16 cellular contexts compared by ENCODE assay signal in genomic region chr21:44909719-44910118, GRCh38. TPM values are rescaled to one million over a fixed set of nuclear protein-coding genes. Genes with fewer than 3 reads are reported as not detected.
DNase-seq lines count a peak whose midpoint lies in the region; ATAC-seq and TF ChIP-seq lines count a peak whose summit lies in the region.
"Had no signal": no experiment of that assay in that cellular context is flagged by ENCODE, and none has a peak within 500 bp of the region (broad histone marks: within the 10 kb centered on the region; RNA-seq: fewer than 3 reads in every experiment).

No MANE protein-coding gene starts in this region.

- peak overlapping the region; percentile 73 for H3K4me3 Mint-ChIP-seq in CD4-positive, alpha-beta T cell
- no peak overlapping the region for H3K4me3 Mint-ChIP-seq in activated CD8-positive, alpha-beta T cell treated with anti-CD3 and anti-CD28 coated beads for 36 hours

- POLR2A ChIA-PET in A673 (lab: Charles Lee; ENCODE audit: low non-redundant PET), result no interaction called here
- POLR2A ChIA-PET in CD4-positive, alpha-beta T cell (lab: Charles Lee), result interaction anchor here (1.6 to 10.8 kb wide), 3 partner anchors 11 to 36 kb away, joined by 5 to 362 read pairs (median 14); partner anchors contain the start of genes ITGB2 and PTTG1IP
- POLR2A ChIA-PET in activated CD8-positive, alpha-beta T cell treated with anti-CD3 and anti-CD28 coated beads for 36 hours (lab: Charles Lee), result interaction anchor here (0.9 to 8.4 kb wide), 2 partner anchors 22 to 106 kb away, joined by 3 to 55 read pairs; no protein-coding TSS in a partner anchor

- H3K36me3 Mint-ChIP-seq in CD4-positive, alpha-beta T cell (ENCODE audit: low read depth), result peaks cover 51% of the 10 kb centered on the region
- H3K36me3 Mint-ChIP-seq in activated CD8-positive, alpha-beta T cell treated with anti-CD3 and anti-CD28 coated beads for 36 hours (ENCODE audit: low read depth), result peaks cover 45% of the 10 kb centered on the region

- intact Hi-C loops in A673 (cut with micrococcal nuclease; ENCODE audit: unreplicated experiment), result no loop called here
- intact Hi-C loops in CD4-positive, alpha-beta T cell (cut with DNase I, micrococcal nuclease), result loop anchor here (2.0 to 5.0 kb wide), 3 partner anchors 17 to 107 kb away; partner anchors contain the start of genes PTTG1IP (in 1 of the 2) and UBE2G2 (in 1 of the 2)
- intact Hi-C loops in activated CD8-positive, alpha-beta T cell treated with anti-CD3 and anti-CD28 coated beads for 36 hours (cut with micrococcal nuclease), result no loop called here

- H3K27ac ChIP-seq in A673 (ENCODE audit: low read depth, low read length, poor library complexity, severe bottlenecking) (peak overlapping the region; percentile 68), muscle layer of colon (ENCODE audit: low read depth, low read length) (peak overlapping the region; percentile 99)
- no peak overlapping the region for H3K27ac ChIP-seq in CD4-positive, alpha-beta T cell (ENCODE audit: low read depth, low read length)
- H3K27ac ChIP-seq: PC-9 had no signal

- H3K4me1 ChIP-seq in A673 (ENCODE audit: insufficient read depth, low read length, poor library complexity, severe bottlenecking) (peaks cover 35% of the 10 kb centered on the region), muscle layer of colon (ENCODE audit: insufficient read depth, low read length) (peaks cover 51% of the 10 kb centered on the region)

- H3K27me3 ChIP-seq in A673 (replicated peaks; ENCODE audit: insufficient read depth, low read depth, low read length, poor library complexity) (no peaks in the 10 kb centered on the region), muscle layer of colon (ENCODE audit: control insufficient read depth in 1 of 2, insufficient read depth in 2 of 2, low read length in 2 of 2) (no peaks in the 10 kb centered on the region)
- no peaks in the 10 kb centered on the region for H3K27me3 ChIP-seq in CD4-positive, alpha-beta T cell (ENCODE audit: control insufficient read depth, insufficient read depth, low read length)

- CTCF ChIA-PET in A673 (lab: Charles Lee), result no interaction called here
- CTCF ChIA-PET in CD4-positive, alpha-beta T cell (lab: Charles Lee), result interaction anchor here (1.8 kb wide), 1 partner anchor 108 kb away, joined by 4 read pairs; the partner anchor contains the start of gene UBE2G2
- CTCF ChIA-PET in activated CD8-positive, alpha-beta T cell treated with anti-CD3 and anti-CD28 coated beads for 36 hours (lab: Charles Lee), result interaction anchor here (0.7 to 1.3 kb wide), 3 partner anchors 10 to 22 kb away, joined by 3 to 4 read pairs (median 3); no protein-coding TSS in a partner anchor

- DNase-seq in A673 (ENCODE audit: low spot score), result no peak
- DNase-seq in CD4-positive, alpha-beta T cell, result no peak
- DNase-seq in activated CD8-positive, alpha-beta T cell treated with anti-CD3 and anti-CD28 coated beads for 36 hours, result no peak
- no peak for DNase-seq in NCI-H82 (lab: John Stamatoyannopoulos, UW)
- no peak for DNase-seq in NCI-H345 treated with DMSO at 0.1 percent for 48 hours (lab: John Stamatoyannopoulos, UW; ENCODE audit: unreplicated experiment)
- DNase-seq: activated CD4-positive, CD25-positive, alpha-beta regulatory T cell treated with anti-CD3 and anti-CD28 coated beads, Interleukin-2, amount 50 U/mL, for 72 hours; anterior cingulate cortex; central memory CD4-positive, alpha-beta T cell; effector CD8-positive, alpha-beta T cell; NCI-H748 treated with DMSO at 0.1 percent for 48 hours; occipital lobe; PC-9; retina; T-helper 9 cell had no signal

- peaks cover 60% of the 10 kb centered on the region for H3K4me1 Mint-ChIP-seq in CD4-positive, alpha-beta T cell (ENCODE audit: low read depth)
- H3K4me1 Mint-ChIP-seq in activated CD8-positive, alpha-beta T cell treated with anti-CD3 and anti-CD28 coated beads for 36 hours (ENCODE audit: low read depth), result peaks cover 65% of the 10 kb centered on the region

- no peaks in the 10 kb centered on the region for H3K9me3 Mint-ChIP-seq in CD4-positive, alpha-beta T cell
- no peaks in the 10 kb centered on the region for H3K9me3 Mint-ChIP-seq in activated CD8-positive, alpha-beta T cell treated with anti-CD3 and anti-CD28 coated beads for 36 hours

- H3K9ac ChIP-seq in muscle layer of colon (ENCODE audit: low read length), result peak overlapping the region; percentile 68

- H3K27me3 Mint-ChIP-seq in CD4-positive, alpha-beta T cell, result no peaks in the 10 kb centered on the region
- no peaks in the 10 kb centered on the region for H3K27me3 Mint-ChIP-seq in activated CD8-positive, alpha-beta T cell treated with anti-CD3 and anti-CD28 coated beads for 36 hours

- H3K36me3 ChIP-seq in A673 (ENCODE audit: insufficient read depth, low read length, poor library complexity, severe bottlenecking) (no peaks in the 10 kb centered on the region), muscle layer of colon (ENCODE audit: insufficient read depth, low read length) (no peaks in the 10 kb centered on the region)

- H3K9me3 ChIP-seq in A673 (ENCODE audit: low read depth, low read length, poor library complexity, severe bottlenecking) (no peaks in the 10 kb centered on the region), muscle layer of colon (ENCODE audit: low read length) (no peaks in the 10 kb centered on the region)
- H3K9me3 ChIP-seq in CD4-positive, alpha-beta T cell (ENCODE audit: control insufficient read depth, low read length), result no peaks in the 10 kb centered on the region

- TF ChIP-seq CTCF in A673 (conservative IDR thresholded peaks at IDR 0.05; ENCODE audit: low read depth, low read length), result no peak
- no peak for TF ChIP-seq CTCF in CD4-positive, alpha-beta T cell (IDR thresholded peaks at IDR 0.05)
- no peak for TF ChIP-seq CTCF in activated CD8-positive, alpha-beta T cell treated with anti-CD3 and anti-CD28 coated beads for 36 hours (IDR thresholded peaks at IDR 0.05)

- BruUV-seq in A673 (replicated peaks; lab: Mats Ljungman, UMichigan), result no TSS peak

- peak overlapping the region; percentile 88 for H3K27ac Mint-ChIP-seq in CD4-positive, alpha-beta T cell
- peak overlapping the region; percentile 34 for H3K27ac Mint-ChIP-seq in activated CD8-positive, alpha-beta T cell treated with anti-CD3 and anti-CD28 coated beads for 36 hours

- H3K4me3 ChIP-seq in A673 (ENCODE audit: low read depth, low read length, poor library complexity, severe bottlenecking), result no peak overlapping the region
- peak overlapping the region in 1 of 2 donors; percentile 50 for H3K4me3 ChIP-seq in muscle layer of colon (ENCODE audit: low read depth in 1 of 2, low read length in 2 of 2)
- H3K4me3 ChIP-seq: PC-9 had no signal

- ATAC-seq in CD4-positive, alpha-beta T cell (ENCODE audit: poor library complexity), result no peak
- no peak for ATAC-seq in activated CD8-positive, alpha-beta T cell treated with anti-CD3 and anti-CD28 coated beads for 36 hours
- no peak for ATAC-seq in HG03039 (IDR thresholded peaks at IDR 0.05; ENCODE audit: unreplicated experiment)

RNA-seq across cellular contexts. Expression of gene ITGB2, which starts 11.0 kb away (rescaled TPM):
- total RNA-seq in A673 (2021), result 5.0 and 7.4 TPM in 2 replicates
- total RNA-seq in CD4-positive, alpha-beta T cell, result 100 to 1,000 TPM; 283 to 284 TPM
- 100 to 1,000 TPM; 340 to 343 TPM for total RNA-seq in activated CD8-positive, alpha-beta T cell treated with anti-CD3 and anti-CD28 coated beads for 36 hours

RNA-seq across cellular contexts. Expression of gene SLX9, which starts 30.1 kb away (rescaled TPM):
- total RNA-seq in A673 (2021), result 114 and 115 TPM in 2 replicates
- total RNA-seq in CD4-positive, alpha-beta T cell, result 1 to 10 TPM; 7.7 to 9.1 TPM
- 10 to 100 TPM; 76.0 to 76.5 TPM for total RNA-seq in activated CD8-positive, alpha-beta T cell treated with anti-CD3 and anti-CD28 coated beads for 36 hours

RNA-seq across cellular contexts. Expression of gene PTTG1IP, which starts 36.2 kb away (rescaled TPM):
- total RNA-seq in A673 (2021), result 216 and 217 TPM in 2 replicates
- 10 to 100 TPM; 99.0 to 99.5 TPM for total RNA-seq in CD4-positive, alpha-beta T cell
- 10 to 100 TPM; 60.7 to 61.8 TPM for total RNA-seq in activated CD8-positive, alpha-beta T cell treated with anti-CD3 and anti-CD28 coated beads for 36 hours

Comparison
In these comparisons a context has a peak if more than half of its experiments do, and no peak if none do; other contexts are left out.
1. RNA of gene ITGB2, which starts 11.0 kb away (total RNA-seq): 340 to 343 TPM in activated CD8-positive, alpha-beta T cell treated with anti-CD3 and anti-CD28 coated beads for 36 hours and 283 to 284 TPM in CD4-positive, alpha-beta T cell; 5.0 to 7.4 TPM in A673; every median in the first group is over 10 times any median in the second.
2. RNA of gene SLX9, which starts 30.1 kb away (total RNA-seq): 114 to 115 TPM in A673 and 76.0 to 76.5 TPM in activated CD8-positive, alpha-beta T cell treated with anti-CD3 and anti-CD28 coated beads for 36 hours; 7.7 to 9.1 TPM in CD4-positive, alpha-beta T cell; every median in the first group is over 4 times any median in the second.
3. intact Hi-C loops: an anchor here in CD4-positive, alpha-beta T cell (2.0 to 5.0 kb wide); none called in A673 and activated CD8-positive, alpha-beta T cell treated with anti-CD3 and anti-CD28 coated beads for 36 hours.